Comparison of ENCODE assay signal across 10 cellular contexts in genomic region chr5:78920604-78921003, GRCh38.
A peak's percentile ranks its signal among the peaks of the same experiment; 100 is the strongest.
DNase-seq lines count a peak whose midpoint lies in the region; ATAC-seq and TF ChIP-seq lines count a peak whose summit lies in the region.
"Had no signal": no experiment of that assay in that cellular context is flagged by ENCODE, and none has a peak within 500 bp of the region (broad histone marks: within the 10 kb centered on the region; RNA-seq: fewer than 3 reads in every experiment).

No MANE protein-coding gene starts in this region.

- no peaks in the 10 kb centered on the region for H3K36me3 ChIP-seq in Caco-2 (ENCODE audit: control insufficient read depth, insufficient read depth, low read length)
- no peaks in the 10 kb centered on the region for H3K36me3 ChIP-seq in body of pancreas (replicated peaks in 1 of 2; ENCODE audit: insufficient read depth in 1 of 2, low read depth in 2 of 2)
- H3K36me3 ChIP-seq in mesendoderm (ENCODE audit: control insufficient read depth, insufficient read depth, low read length) = no peaks in the 10 kb centered on the region

- no peak overlapping the region for H3K23ac ChIP-seq in mesendoderm (ENCODE audit: low read length)

- no peak overlapping the region for H2AK5ac ChIP-seq in mesendoderm (ENCODE audit: low read length)

- no peak overlapping the region for H4K5ac ChIP-seq in mesendoderm (ENCODE audit: low read length)

- peaks cover 5% of the 10 kb centered on the region for H3K4me1 Mint-ChIP-seq in Caco-2 (ENCODE audit: low read depth, unreplicated experiment)
- H3K4me1 Mint-ChIP-seq in activated CD4-positive, alpha-beta memory T cell treated with anti-CD3 and anti-CD28 coated beads for 36 hours (ENCODE audit: low read depth) = no peaks in the 10 kb centered on the region
- H3K4me1 Mint-ChIP-seq in activated T-helper 2 cell treated with anti-CD3 and anti-CD28 coated beads, Interferon-gamma antibody, Interleukin-2, Interleukin-4, amounts not matched to agents 10 μg/mL and 5 μg/mL and 100 μg/mL, durations not matched to agents 14 hours and 24 hours and 36 hours (ENCODE audit: low read depth) = peaks cover 2% of the 10 kb centered on the region

- H3K36me3 Mint-ChIP-seq in Caco-2 (ENCODE audit: insufficient read depth, unreplicated experiment) = no peaks in the 10 kb centered on the region
- H3K36me3 Mint-ChIP-seq in activated CD4-positive, alpha-beta memory T cell treated with anti-CD3 and anti-CD28 coated beads for 36 hours = peaks cover 4% of the 10 kb centered on the region
- no peaks in the 10 kb centered on the region for H3K36me3 Mint-ChIP-seq in activated T-helper 2 cell treated with anti-CD3 and anti-CD28 coated beads, Interferon-gamma antibody, Interleukin-2, Interleukin-4, amounts not matched to agents 10 μg/mL and 5 μg/mL and 100 μg/mL, durations not matched to agents 14 hours and 24 hours and 36 hours (ENCODE audit: low read depth)

- H3K9me3 ChIP-seq in Caco-2 = no peaks in the 10 kb centered on the region
- H3K9me3 ChIP-seq in body of pancreas = no peaks in the 10 kb centered on the region

- H3K79me1 ChIP-seq in mesendoderm (ENCODE audit: low read length) = no peaks in the 10 kb centered on the region

- no peak overlapping the region for H3K4ac ChIP-seq in mesendoderm (ENCODE audit: low read depth, low read length)

- H3K56ac ChIP-seq in mesendoderm (ENCODE audit: low read length) = no peak overlapping the region

- peaks cover 6% of the 10 kb centered on the region for H3K4me1 ChIP-seq in Caco-2
- peaks cover 54% of the 10 kb centered on the region for H3K4me1 ChIP-seq in body of pancreas
- peaks cover 2% of the 10 kb centered on the region for H3K4me1 ChIP-seq in mesendoderm (ENCODE audit: control insufficient read depth, low read depth, low read length)

- no peaks in the 10 kb centered on the region for H3K79me2 ChIP-seq in mesendoderm (ENCODE audit: control insufficient read depth, insufficient read depth, low read length)

- H3K4me3 Mint-ChIP-seq in Caco-2 (ENCODE audit: unreplicated experiment) = no peak overlapping the region
- H3K4me3 Mint-ChIP-seq in activated CD4-positive, alpha-beta memory T cell treated with anti-CD3 and anti-CD28 coated beads for 36 hours = no peak overlapping the region
- no peak overlapping the region for H3K4me3 Mint-ChIP-seq in activated T-helper 2 cell treated with anti-CD3 and anti-CD28 coated beads, Interferon-gamma antibody, Interleukin-2, Interleukin-4, amounts not matched to agents 10 μg/mL and 5 μg/mL and 100 μg/mL, durations not matched to agents 14 hours and 24 hours and 36 hours (ENCODE audit: low read depth)

- no peak overlapping the region for H3K9ac ChIP-seq in mesendoderm (ENCODE audit: low read length)

- 76 to 79% methylated on average over 2 of the region's 2 CpGs for WGBS in body of pancreas, 2 donors
- no CpG with 5 or more reads among the region's 2 CpGs for WGBS in mesendoderm (ENCODE audit: extremely low coverage, insufficient coverage, low lambda C conversion rate)

- intact Hi-C loops in Caco-2 (cut with micrococcal nuclease; ENCODE audit: unreplicated experiment) (no loop called here), body of pancreas (cut with DNase I) (no loop called here)
- intact Hi-C loops in activated CD4-positive, alpha-beta memory T cell treated with anti-CD3 and anti-CD28 coated beads for 36 hours (cut with micrococcal nuclease) = no loop called here
- intact Hi-C loops in activated T-helper 2 cell treated with anti-CD3 and anti-CD28 coated beads, Interferon-gamma antibody, Interleukin-2, Interleukin-4, amounts not matched to agents 10 μg/mL and 5 μg/mL and 100 μg/mL, durations not matched to agents 14 hours and 24 hours and 36 hours (cut with micrococcal nuclease) = no loop called here

- no peak overlapping the region for H4K8ac ChIP-seq in mesendoderm (ENCODE audit: low read depth, low read length)

- no peak overlapping the region for H2BK120ac ChIP-seq in mesendoderm (ENCODE audit: low read depth, low read length)

- H3K18ac ChIP-seq in mesendoderm (ENCODE audit: low read length) = no peak overlapping the region

- TF ChIP-seq CTCF in Caco-2 (IDR thresholded peaks at IDR 0.05; ENCODE audit: insufficient read depth in 1 of 2, low read depth in 1 of 2, low read length in 1 of 2, severe bottlenecking in 1 of 2, unreplicated experiment in 1 of 2) (peak; percentile 18 to 55), LNCaP clone FGC (IDR thresholded peaks at IDR 0.05; ENCODE audit: control insufficient read depth, extremely low read depth, insufficient read depth) (peak; percentile 36), body of pancreas (IDR thresholded peaks at IDR 0.05) (peak in 4 of 7 experiments; percentile 2 to 39 (median 20))

- no TSS peak for BruUV-seq in Caco-2 (replicated peaks; lab: Mats Ljungman, UMichigan)

- no peak overlapping the region for H3K27ac Mint-ChIP-seq in Caco-2 (ENCODE audit: unreplicated experiment)
- H3K27ac Mint-ChIP-seq in activated CD4-positive, alpha-beta memory T cell treated with anti-CD3 and anti-CD28 coated beads for 36 hours = no peak overlapping the region
- no peak overlapping the region for H3K27ac Mint-ChIP-seq in activated T-helper 2 cell treated with anti-CD3 and anti-CD28 coated beads, Interferon-gamma antibody, Interleukin-2, Interleukin-4, amounts not matched to agents 10 μg/mL and 5 μg/mL and 100 μg/mL, durations not matched to agents 14 hours and 24 hours and 36 hours

- no peak for TF ChIP-seq POLR2A in body of pancreas (IDR thresholded peaks at IDR 0.05)

- DNase-seq in Caco-2 (peak; percentile 30 to 40), LNCaP clone FGC (ENCODE audit: low read depth) (no peak), body of pancreas (peak in 2 of 4 donors; percentile 15 to 35), mesendoderm (peak; percentile 77)
- DNase-seq in activated naive CD4-positive, alpha-beta T cell (lab: John Stamatoyannopoulos, UW) = no peak
- DNase-seq in stimulated activated naive CD8-positive, alpha-beta T cell treated with anti-CD3 and anti-CD28 coated beads, Interleukin-15, Interleukin-2, amounts not matched to agents 100 U/mL and 50 U/mL, for 24 hours = no peak
- no peak for DNase-seq in activated CD4-positive, alpha-beta memory T cell treated with anti-CD3 and anti-CD28 coated beads for 36 hours
- DNase-seq in activated T-helper 2 cell treated with anti-CD3 and anti-CD28 coated beads, Interferon-gamma antibody, Interleukin-2, Interleukin-4, amounts not matched to agents 10 μg/mL and 5 μg/mL and 100 μg/mL, durations not matched to agents 14 hours and 24 hours and 36 hours (ENCODE audit: low spot score) = no peak
- DNase-seq: activated CD4-positive, alpha-beta T cell treated with anti-CD3 and anti-CD28 coated beads for 1 hour; NCI-H1092 treated with DMSO at 0.1 percent for 48 hours had no signal

- H3K27me3 ChIP-seq in Caco-2 (replicated peaks; ENCODE audit: control insufficient read depth, insufficient read depth, low read length) (no peaks in the 10 kb centered on the region), body of pancreas (no peaks in the 10 kb centered on the region), mesendoderm (ENCODE audit: insufficient read depth, low read length, poor library complexity) (no peaks in the 10 kb centered on the region)

- H2BK15ac ChIP-seq in mesendoderm (replicated peaks; ENCODE audit: low read depth) = no peak overlapping the region

- POLR2A ChIA-PET in Caco-2 (lab: Charles Lee) = no interaction called here
- POLR2A ChIA-PET in activated CD4-positive, alpha-beta memory T cell treated with anti-CD3 and anti-CD28 coated beads for 36 hours (lab: Charles Lee) = interaction anchor here (0.5 kb wide), 1 partner anchor 1912 kb away, joined by 3 read pairs; no protein-coding TSS in a partner anchor

- H3K27me3 Mint-ChIP-seq in Caco-2 (ENCODE audit: insufficient read depth, unreplicated experiment) = no peaks in the 10 kb centered on the region
- no peaks in the 10 kb centered on the region for H3K27me3 Mint-ChIP-seq in activated CD4-positive, alpha-beta memory T cell treated with anti-CD3 and anti-CD28 coated beads for 36 hours
- H3K27me3 Mint-ChIP-seq in activated T-helper 2 cell treated with anti-CD3 and anti-CD28 coated beads, Interferon-gamma antibody, Interleukin-2, Interleukin-4, amounts not matched to agents 10 μg/mL and 5 μg/mL and 100 μg/mL, durations not matched to agents 14 hours and 24 hours and 36 hours (ENCODE audit: low read depth) = no peaks in the 10 kb centered on the region

- CTCF ChIA-PET in Caco-2 (lab: Charles Lee) = interaction anchor here (1.3 kb wide), 1 partner anchor 21 kb away, joined by 11 read pairs; no protein-coding TSS in a partner anchor
- CTCF ChIA-PET in activated CD4-positive, alpha-beta memory T cell treated with anti-CD3 and anti-CD28 coated beads for 36 hours (lab: Charles Lee) = no interaction called here

- H3K4me3 ChIP-seq in Caco-2 (ENCODE audit: low read depth, low read length) (no peak overlapping the region), LNCaP clone FGC (ENCODE audit: low read depth, low read length) (no peak overlapping the region), body of pancreas (no peak overlapping the region), mesendoderm (ENCODE audit: low read length) (no peak overlapping the region)

- no peak overlapping the region for H3K4me2 ChIP-seq in mesendoderm (ENCODE audit: low read length)

- H3K27ac ChIP-seq in body of pancreas (no peak overlapping the region), mesendoderm (ENCODE audit: low read depth, low read length) (peak overlapping the region; percentile 40)

- no peak overlapping the region for H2BK5ac ChIP-seq in mesendoderm (ENCODE audit: low read length)

- ATAC-seq in body of pancreas = no peak
- no peak for ATAC-seq in stimulated activated naive CD8-positive, alpha-beta T cell treated with anti-CD3 and anti-CD28 coated beads, Interleukin-15, Interleukin-2, amounts not matched to agents 100 U/mL and 50 U/mL, for 24 hours

- H3K9me3 Mint-ChIP-seq in Caco-2 (ENCODE audit: unreplicated experiment) = no peaks in the 10 kb centered on the region
- no peaks in the 10 kb centered on the region for H3K9me3 Mint-ChIP-seq in activated CD4-positive, alpha-beta memory T cell treated with anti-CD3 and anti-CD28 coated beads for 36 hours
- H3K9me3 Mint-ChIP-seq in activated T-helper 2 cell treated with anti-CD3 and anti-CD28 coated beads, Interferon-gamma antibody, Interleukin-2, Interleukin-4, amounts not matched to agents 10 μg/mL and 5 μg/mL and 100 μg/mL, durations not matched to agents 14 hours and 24 hours and 36 hours = no peaks in the 10 kb centered on the region

Comparison
In these comparisons a context has a peak if more than half of its experiments do, and no peak if none do; other contexts are left out.
1. DNase-seq: peak in Caco-2 (2 of 2) and mesendoderm (single experiment); none in LNCaP clone FGC (single experiment), activated naive CD4-positive, alpha-beta T cell (0 of 4), stimulated activated naive CD8-positive, alpha-beta T cell treated with anti-CD3 and anti-CD28 coated beads, Interleukin-15, Interleukin-2, amounts not matched to agents 100 U/mL and 50 U/mL, for 24 hours (single experiment), activated CD4-positive, alpha-beta memory T cell treated with anti-CD3 and anti-CD28 coated beads for 36 hours (single experiment) and activated T-helper 2 cell treated with anti-CD3 and anti-CD28 coated beads, Interferon-gamma antibody, Interleukin-2, Interleukin-4, amounts not matched to agents 10 μg/mL and 5 μg/mL and 100 μg/mL, durations not matched to agents 14 hours and 24 hours and 36 hours (single experiment).
2. Peak in every context shown above with its lines, with median percentiles within 50 percentile points of each other: CTCF ChIP-seq.